ENCODE assay signal across 8 cellular contexts in the genomic region with DNA sequence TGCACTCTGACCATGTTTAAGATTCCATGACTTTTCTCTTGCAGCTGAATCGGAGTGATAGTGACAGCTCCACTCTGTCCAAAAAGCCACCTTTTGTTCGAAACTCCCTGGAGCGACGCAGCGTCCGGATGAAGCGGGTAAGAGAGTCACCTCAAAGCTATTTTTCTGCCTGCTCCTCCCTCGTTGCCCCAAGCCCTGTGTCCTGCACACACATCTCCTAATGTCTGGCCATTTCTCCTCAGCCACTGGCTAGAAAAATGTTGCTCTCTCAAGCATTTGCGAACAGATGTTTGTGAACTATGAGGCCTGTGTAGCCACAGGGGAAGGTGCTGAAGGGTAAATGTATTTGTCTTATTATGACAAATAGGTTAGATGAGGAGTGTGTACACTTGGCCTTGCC.
"Had no signal": no experiment of that assay in that cellular context is flagged by ENCODE, and none has a peak within 500 bp of the region (broad histone marks: within the 10 kb centered on the region; RNA-seq: fewer than 3 reads in every experiment).

No MANE protein-coding gene starts in this region.

- FAIRE-seq: G401.6, GM12878, GM12891, GM12892, GM18507, GM19239 had no signal

- H3K4me3 ChIP-seq: GM12878 had no signal

- ATAC-seq: GM12878 had no signal

- DNase-seq: GDM1, GF-D8 had no signal
